34 cellular contexts compared by ENCODE assay signal in the genomic region with DNA sequence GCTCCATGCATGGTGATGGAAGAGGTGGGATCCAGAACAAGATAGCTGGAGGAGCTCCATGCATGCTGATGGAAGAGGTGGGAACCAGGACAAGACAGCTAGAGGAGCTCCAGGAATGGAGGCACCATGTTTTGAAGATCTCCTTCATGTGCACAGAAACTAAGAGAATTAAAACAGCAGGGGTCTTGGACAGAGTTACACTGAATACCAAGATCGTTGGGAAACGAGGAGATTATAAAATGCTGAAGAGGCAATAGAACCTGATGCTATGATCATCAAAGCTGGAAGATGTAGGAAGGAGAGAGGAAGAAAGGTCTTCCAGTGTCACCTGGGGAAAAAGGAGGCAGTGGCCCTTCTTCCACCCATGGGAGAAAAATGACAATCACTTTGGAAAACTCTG.
"Had no signal": no experiment of that assay in that cellular context is flagged by ENCODE, and none has a peak within 500 bp of the region (broad histone marks: within the 10 kb centered on the region; RNA-seq: fewer than 3 reads in every experiment).

No MANE protein-coding gene starts in this region.

- H3K4me3 Mint-ChIP-seq: activated B cell treated with CpG ODN at 0.5 μM for 24 hours; activated CD4-positive, alpha-beta memory T cell treated with anti-CD3 and anti-CD28 coated beads for 36 hours; activated CD4-positive, alpha-beta T cell treated with anti-CD3 and anti-CD28 coated beads, Interleukin-2, amount 10 ng/mL, durations not matched to agents 24 days and 14 days; activated CD8-positive, alpha-beta T cell treated with anti-CD3 and anti-CD28 coated beads for 36 hours; activated naive CD4-positive, alpha-beta T cell treated with anti-CD3 and anti-CD28 coated beads, Interleukin-2, amount 10 ng/mL, durations not matched to agents 7 days and 5 days; activated naive CD4-positive, alpha-beta T cell treated with anti-CD3 and anti-CD28 coated beads, Interleukin-2, amount 50 U/mL, for 24 hours; activated naive CD8-positive, alpha-beta T cell; activated naive CD8-positive, alpha-beta T cell treated with anti-CD3 and anti-CD28 coated beads, Interleukin-2, amount 10 ng/mL, durations not matched to agents 7 days and 5 days; activated naive CD8-positive, alpha-beta T cell treated with anti-CD3 and anti-CD28 coated beads, Interleukin-2, amount 50 U/mL, for 24 hours; activated T-cell treated with anti-CD3 and anti-CD28 coated beads, Interleukin-2, amount 50 U/mL, for 4 hours; activated T-cell treated with anti-CD3 and anti-CD28 coated beads, Interleukin-2, amount 50 U/mL, for 72 hours; brain; T-helper 1 cell treated with Interleukin-12 subunit alpha and Interleukin-12 subunit beta and Interleukin-4 antibody, amounts not matched to agents 30 μg/mL and 1 μg/mL, for 36 hours; T-helper 2 cell treated with Interferon-gamma antibody and Interleukin-4, amounts not matched to agents 5 μg/mL and 100 μg/mL, for 36 hours had no signal

- H3K4me1 Mint-ChIP-seq: activated B cell treated with CpG ODN at 0.5 μM for 24 hours; activated CD4-positive, alpha-beta T cell treated with anti-CD3 and anti-CD28 coated beads, Interleukin-2, amount 10 ng/mL, durations not matched to agents 24 days and 14 days; activated naive CD4-positive, alpha-beta T cell treated with anti-CD3 and anti-CD28 coated beads, Interleukin-2, amount 10 ng/mL, durations not matched to agents 7 days and 5 days; activated naive CD4-positive, alpha-beta T cell treated with anti-CD3 and anti-CD28 coated beads, Interleukin-2, amount 50 U/mL, for 24 hours; activated naive CD8-positive, alpha-beta T cell treated with anti-CD3 and anti-CD28 coated beads, Interleukin-2, amount 10 ng/mL, durations not matched to agents 7 days and 5 days; activated naive CD8-positive, alpha-beta T cell treated with anti-CD3 and anti-CD28 coated beads, Interleukin-2, amount 50 U/mL, for 24 hours had no signal

- H3K36me3 ChIP-seq: ascending aorta, cardiac muscle cell had no signal

- H3K9me3 ChIP-seq: ascending aorta had no signal

- H3K4me1 ChIP-seq: ascending aorta had no signal

- H3K27me3 Mint-ChIP-seq: activated CD4-positive, alpha-beta T cell treated with anti-CD3 and anti-CD28 coated beads, Interleukin-2, amount 10 ng/mL, durations not matched to agents 24 days and 14 days; activated naive CD8-positive, alpha-beta T cell treated with anti-CD3 and anti-CD28 coated beads, Interleukin-2, amount 10 ng/mL, durations not matched to agents 7 days and 5 days had no signal

- DNase-seq: activated B cell treated with CpG ODN at 0.5 μM for 24 hours; activated CD4-positive, alpha-beta memory T cell treated with anti-CD3 and anti-CD28 coated beads for 36 hours; activated CD4-positive, alpha-beta T cell treated with anti-CD3 and anti-CD28 coated beads for 4 hours; activated CD4-positive, alpha-beta T cell treated with anti-CD3 and anti-CD28 coated beads, Interleukin-2, amount 10 ng/mL, durations not matched to agents 24 days and 14 days; activated CD4-positive, alpha-beta T cell treated with anti-CD3 and anti-CD28 coated beads, Interleukin-2, amount 50 U/mL, for 1 hour; activated CD4-positive, alpha-beta T cell treated with anti-CD3 and anti-CD28 coated beads, Interleukin-2, amount 50 U/mL, for 4 hours; activated CD4-positive, CD25-positive, alpha-beta regulatory T cell treated with anti-CD3 and anti-CD28 coated beads, Interleukin-2, amount 50 U/mL, for 72 hours; activated CD8-positive, alpha-beta memory T cell treated with anti-CD3 and anti-CD28 coated beads, Interleukin-2, amount 50 U/mL, for 4 hours; activated CD8-positive, alpha-beta T cell treated with anti-CD3 and anti-CD28 coated beads for 36 hours; activated effector memory CD4-positive, alpha-beta T cell treated with Interleukin-2 at 50 U/mL for 16 hours; activated gamma-delta T cell; activated naive CD4-positive, alpha-beta T cell treated with anti-CD3 and anti-CD28 coated beads, Interleukin-2, amount 10 ng/mL, durations not matched to agents 7 days and 5 days; activated naive CD4-positive, alpha-beta T cell treated with Interleukin-2 at 50 U/mL for 16 hours; activated naive CD8-positive, alpha-beta T cell treated with anti-CD3 and anti-CD28 coated beads, Interleukin-2, amount 10 ng/mL, durations not matched to agents 7 days and 5 days; activated naive CD8-positive, alpha-beta T cell treated with anti-CD3 and anti-CD28 coated beads, Interleukin-2, amount 50 U/mL, for 24 hours; activated T-cell treated with anti-CD3 and anti-CD28 coated beads for 4 hours; activated T-cell treated with anti-CD3 and anti-CD28 coated beads, Interleukin-2, amount 50 U/mL, for 1 hour; activated T-cell treated with anti-CD3 and anti-CD28 coated beads, Interleukin-2, amount 50 U/mL, for 4 hours; activated T-cell treated with anti-CD3 and anti-CD28 coated beads, Interleukin-2, amount 50 U/mL, for 72 hours; amygdala; anterior cingulate cortex; central memory CD4-positive, alpha-beta T cell; T-helper 1 cell; T-helper 2 cell; T-helper 9 cell had no signal

- H3K27ac Mint-ChIP-seq: activated B cell treated with CpG ODN at 0.5 μM for 24 hours; activated CD4-positive, alpha-beta memory T cell treated with anti-CD3 and anti-CD28 coated beads for 36 hours; activated CD4-positive, alpha-beta T cell treated with anti-CD3 and anti-CD28 coated beads, Interleukin-2, amount 10 ng/mL, durations not matched to agents 24 days and 14 days; activated CD8-positive, alpha-beta T cell treated with anti-CD3 and anti-CD28 coated beads for 36 hours; activated naive CD4-positive, alpha-beta T cell treated with anti-CD3 and anti-CD28 coated beads, Interleukin-2, amount 10 ng/mL, durations not matched to agents 7 days and 5 days; activated naive CD4-positive, alpha-beta T cell treated with anti-CD3 and anti-CD28 coated beads, Interleukin-2, amount 50 U/mL, for 24 hours; activated naive CD8-positive, alpha-beta T cell; activated naive CD8-positive, alpha-beta T cell treated with anti-CD3 and anti-CD28 coated beads, Interleukin-2, amount 10 ng/mL, durations not matched to agents 7 days and 5 days; activated naive CD8-positive, alpha-beta T cell treated with anti-CD3 and anti-CD28 coated beads, Interleukin-2, amount 50 U/mL, for 24 hours; activated T-cell treated with anti-CD3 and anti-CD28 coated beads, Interleukin-2, amount 50 U/mL, for 72 hours; activated T-helper 2 cell treated with anti-CD3 and anti-CD28 coated beads, Interferon-gamma antibody, Interleukin-2, Interleukin-4, amounts not matched to agents 10 μg/mL and 5 μg/mL and 100 μg/mL, durations not matched to agents 14 hours and 24 hours and 36 hours; brain; T-helper 1 cell treated with Interleukin-12 subunit alpha and Interleukin-12 subunit beta and Interleukin-4 antibody, amounts not matched to agents 30 μg/mL and 1 μg/mL, for 36 hours; T-helper 2 cell treated with Interferon-gamma antibody and Interleukin-4, amounts not matched to agents 5 μg/mL and 100 μg/mL, for 36 hours had no signal

- H3K36me3 Mint-ChIP-seq: activated CD4-positive, alpha-beta memory T cell treated with anti-CD3 and anti-CD28 coated beads for 36 hours; activated naive CD4-positive, alpha-beta T cell treated with anti-CD3 and anti-CD28 coated beads, Interleukin-2, amount 10 ng/mL, durations not matched to agents 7 days and 5 days; activated naive CD4-positive, alpha-beta T cell treated with anti-CD3 and anti-CD28 coated beads, Interleukin-2, amount 50 U/mL, for 24 hours; activated naive CD8-positive, alpha-beta T cell; activated naive CD8-positive, alpha-beta T cell treated with anti-CD3 and anti-CD28 coated beads, Interleukin-2, amount 10 ng/mL, durations not matched to agents 7 days and 5 days; brain had no signal

- H3K27ac ChIP-seq: ascending aorta, cardiac muscle cell, VCaP had no signal

- H3K27me3 ChIP-seq: ascending aorta, cardiac muscle cell had no signal

- H3K4me3 ChIP-seq: ascending aorta, cardiac muscle cell had no signal

- H3K9me3 Mint-ChIP-seq: activated B cell treated with CpG ODN at 0.5 μM for 24 hours; activated CD4-positive, alpha-beta memory T cell treated with anti-CD3 and anti-CD28 coated beads for 36 hours; activated CD4-positive, alpha-beta T cell treated with anti-CD3 and anti-CD28 coated beads, Interleukin-2, amount 10 ng/mL, durations not matched to agents 24 days and 14 days; activated CD8-positive, alpha-beta T cell treated with anti-CD3 and anti-CD28 coated beads for 36 hours; activated naive CD4-positive, alpha-beta T cell treated with anti-CD3 and anti-CD28 coated beads, Interleukin-2, amount 50 U/mL, for 24 hours; activated naive CD8-positive, alpha-beta T cell treated with anti-CD3 and anti-CD28 coated beads, Interleukin-2, amount 10 ng/mL, durations not matched to agents 7 days and 5 days; activated naive CD8-positive, alpha-beta T cell treated with anti-CD3 and anti-CD28 coated beads, Interleukin-2, amount 50 U/mL, for 24 hours; activated T-cell treated with anti-CD3 and anti-CD28 coated beads, Interleukin-2, amount 50 U/mL, for 4 hours; activated T-helper 2 cell treated with anti-CD3 and anti-CD28 coated beads, Interferon-gamma antibody, Interleukin-2, Interleukin-4, amounts not matched to agents 10 μg/mL and 5 μg/mL and 100 μg/mL, durations not matched to agents 14 hours and 24 hours and 36 hours; brain; T-helper 1 cell treated with Interleukin-12 subunit alpha and Interleukin-12 subunit beta and Interleukin-4 antibody, amounts not matched to agents 30 μg/mL and 1 μg/mL, for 36 hours; T-helper 2 cell treated with Interferon-gamma antibody and Interleukin-4, amounts not matched to agents 5 μg/mL and 100 μg/mL, for 36 hours had no signal
